In genomic region chr6:124924333-124924759, GRCh38 we compare ENCODE assay signal across 23 cellular contexts. TPM values are rescaled to one million over a fixed set of nuclear protein-coding genes. Genes with fewer than 3 reads are reported as not detected.
A peak's percentile ranks its signal among the peaks of the same experiment; 100 is the strongest.
DNase-seq lines count a peak whose midpoint lies in the region; ATAC-seq and TF ChIP-seq lines count a peak whose summit lies in the region.
"Had no signal": no experiment of that assay in that cellular context is flagged by ENCODE, and none has a peak within 500 bp of the region (broad histone marks: within the 10 kb centered on the region; RNA-seq: fewer than 3 reads in every experiment).

No MANE protein-coding gene starts in this region.

- H3K9ac ChIP-seq in rectal smooth muscle tissue (ENCODE audit: low read length) = no peak overlapping the region

- peaks cover 8% of the 10 kb centered on the region for H3K4me1 ChIP-seq in rectal smooth muscle tissue (ENCODE audit: control insufficient read depth, insufficient read depth, low read length)
- H3K4me1 ChIP-seq: Peyer's patch had no signal

- H3K36me3 ChIP-seq in rectal smooth muscle tissue (ENCODE audit: control insufficient read depth, insufficient read depth, low read length) = no peaks in the 10 kb centered on the region
- H3K36me3 ChIP-seq: Peyer's patch, tibial nerve had no signal

- no peak for ATAC-seq in HG03095 (IDR thresholded peaks at IDR 0.05; ENCODE audit: unreplicated experiment)
- ATAC-seq: HCT116 had no signal

- H3K27ac ChIP-seq in rectal smooth muscle tissue (ENCODE audit: low read depth, low read length) = peak overlapping the region; percentile 69
- H3K27ac ChIP-seq: Peyer's patch, SK-N-MC, tibial nerve had no signal

- DNase-seq in EL (peak; percentile 59), LHCN-M2 (ENCODE audit: low read depth) (peak; percentile 29), choroid plexus epithelial cell (ENCODE audit: low read depth) (peak; percentile 19), hypothalamus (lab: John Stamatoyannopoulos, UW) (no peak), NCI-H1417 treated with DMSO at 0.1 percent for 48 hours (lab: John Stamatoyannopoulos, UW) (no peak)
- DNase-seq: activated B cell treated with CpG ODN at 0.5 μM for 24 hours; activated CD4-positive, alpha-beta memory T cell treated with anti-CD3 and anti-CD28 coated beads, Interleukin-2, amount 10 ng/mL, durations not matched to agents 7 days and 5 days; activated gamma-delta T cell treated with Interleukin-2 at 50 U/mL for 16 hours; activated T-cell treated with anti-CD3 and anti-CD28 coated beads for 4 hours; AML-193; NCI-H187; NCI-H345; nephron progenitor cell; NK-92 treated with Interleukin-12 subunit alpha and Interleukin-12 subunit beta, amount 100 ng/mL, for 24 hours; Peyer's patch; posterior cingulate gyrus; stimulated activated CD4-positive, alpha-beta T cell treated with anti-CD3 and anti-CD28 coated beads, Interleukin-1b, Interleukin-23, amount 100 ng/mL, for 48 hours; T-helper 2 cell had no signal

- no peaks in the 10 kb centered on the region for H3K27me3 ChIP-seq in rectal smooth muscle tissue (ENCODE audit: control insufficient read depth, insufficient read depth, low read length)
- H3K27me3 ChIP-seq: Peyer's patch, tibial nerve had no signal

- no peak for TF ChIP-seq CTCF in choroid plexus epithelial cell (conservative IDR thresholded peaks at IDR 0.05; ENCODE audit: low read depth, low read length)

- H3K4me3 ChIP-seq in choroid plexus epithelial cell (ENCODE audit: low read depth, low read length) (no peak overlapping the region), rectal smooth muscle tissue (ENCODE audit: low read length) (no peak overlapping the region)
- H3K4me3 ChIP-seq: Peyer's patch, SK-N-MC, tibial nerve had no signal

RNA-seq across cellular contexts. Expression of gene RNF217, which starts 37.9 kb away (rescaled TPM):
- total RNA-seq in LHCN-M2 (2014; rRNA removed) = 10.5 and 11.3 TPM in 2 replicates
- 7.6 TPM for polyA plus RNA-seq in LHCN-M2 (2012)
- total RNA-seq: activated B cell treated with CpG ODN at 0.5 μM for 24 hours had no signal

Comparison
In these comparisons a context has a peak if more than half of its experiments do, and no peak if none do; other contexts are left out.
1. DNase-seq: peak in EL (single experiment), LHCN-M2 (single experiment) and choroid plexus epithelial cell (single experiment); none in hypothalamus (0 of 51) and NCI-H1417 treated with DMSO at 0.1 percent for 48 hours (single experiment).